Comparison of ENCODE assay signal across 1 cellular context in the genomic region with DNA sequence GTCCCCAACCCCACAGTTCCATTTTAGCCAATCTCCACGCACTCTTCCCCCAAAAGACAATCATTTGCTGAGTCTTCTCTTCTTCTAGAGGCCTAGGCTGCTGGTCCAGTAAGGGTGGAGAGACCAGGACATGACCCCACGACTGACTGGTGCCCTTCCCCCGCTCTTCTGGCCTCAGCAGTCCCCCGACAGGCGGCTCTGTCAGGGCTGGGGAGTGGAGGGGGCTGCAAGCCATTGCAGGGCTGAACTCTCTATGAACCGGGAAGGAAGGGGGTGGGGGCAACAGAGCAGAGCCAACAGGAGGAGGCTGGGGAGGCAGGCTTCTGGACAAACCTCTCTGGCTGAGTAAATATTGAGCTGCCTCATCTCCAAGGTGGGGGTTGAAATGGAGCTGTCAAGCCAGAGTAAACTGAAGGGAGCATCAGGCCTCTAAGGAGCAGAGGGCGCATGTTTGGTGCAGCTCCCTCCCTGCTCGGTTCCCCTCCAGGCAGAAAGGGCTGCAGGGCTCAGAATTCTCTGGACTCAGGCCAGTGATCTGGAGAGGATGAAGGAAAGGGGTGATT.
TF ChIP-seq lines count a peak whose summit lies in the region.

No MANE protein-coding gene starts in this region.

TF ChIP-seq in K562, 482 proteins besides CTCF, POLR2A, EP300 and RAD21 (continued from another document and continues in another):
- TF ChIP-seq, protein P1, sequence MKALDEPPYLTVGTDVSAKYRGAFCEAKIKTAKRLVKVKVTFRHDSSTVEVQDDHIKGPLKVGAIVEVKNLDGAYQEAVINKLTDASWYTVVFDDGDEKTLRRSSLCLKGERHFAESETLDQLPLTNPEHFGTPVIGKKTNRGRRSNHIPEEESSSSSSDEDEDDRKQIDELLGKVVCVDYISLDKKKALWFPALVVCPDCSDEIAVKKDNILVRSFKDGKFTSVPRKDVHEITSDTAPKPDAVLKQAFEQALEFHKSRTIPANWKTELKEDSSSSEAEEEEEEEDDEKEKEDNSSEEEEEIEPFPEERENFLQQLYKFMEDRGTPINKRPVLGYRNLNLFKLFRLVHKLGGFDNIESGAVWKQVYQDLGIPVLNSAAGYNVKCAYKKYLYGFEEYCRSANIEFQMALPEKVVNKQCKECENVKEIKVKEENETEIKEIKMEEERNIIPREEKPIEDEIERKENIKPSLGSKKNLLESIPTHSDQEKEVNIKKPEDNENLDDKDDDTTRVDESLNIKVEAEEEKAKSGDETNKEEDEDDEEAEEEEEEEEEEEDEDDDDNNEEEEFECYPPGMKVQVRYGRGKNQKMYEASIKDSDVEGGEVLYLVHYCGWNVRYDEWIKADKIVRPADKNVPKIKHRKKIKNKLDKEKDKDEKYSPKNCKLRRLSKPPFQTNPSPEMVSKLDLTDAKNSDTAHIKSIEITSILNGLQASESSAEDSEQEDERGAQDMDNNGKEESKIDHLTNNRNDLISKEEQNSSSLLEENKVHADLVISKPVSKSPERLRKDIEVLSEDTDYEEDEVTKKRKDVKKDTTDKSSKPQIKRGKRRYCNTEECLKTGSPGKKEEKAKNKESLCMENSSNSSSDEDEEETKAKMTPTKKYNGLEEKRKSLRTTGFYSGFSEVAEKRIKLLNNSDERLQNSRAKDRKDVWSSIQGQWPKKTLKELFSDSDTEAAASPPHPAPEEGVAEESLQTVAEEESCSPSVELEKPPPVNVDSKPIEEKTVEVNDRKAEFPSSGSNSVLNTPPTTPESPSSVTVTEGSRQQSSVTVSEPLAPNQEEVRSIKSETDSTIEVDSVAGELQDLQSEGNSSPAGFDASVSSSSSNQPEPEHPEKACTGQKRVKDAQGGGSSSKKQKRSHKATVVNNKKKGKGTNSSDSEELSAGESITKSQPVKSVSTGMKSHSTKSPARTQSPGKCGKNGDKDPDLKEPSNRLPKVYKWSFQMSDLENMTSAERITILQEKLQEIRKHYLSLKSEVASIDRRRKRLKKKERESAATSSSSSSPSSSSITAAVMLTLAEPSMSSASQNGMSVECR (CRISPR knock-in tag; IDR thresholded peaks at IDR 0.05): no peak
- TF ChIP-seq ILF3 (IDR thresholded peaks at IDR 0.05; ENCODE audit: borderline replicate concordance) (no peak), SRSF1 (IDR thresholded peaks at IDR 0.05; ENCODE audit: low read depth, low read length) (no peak), MCM5 (IDR thresholded peaks at IDR 0.05; ENCODE audit: low read depth) (no peak), SMARCB1 (IDR thresholded peaks at IDR 0.05; ENCODE audit: insufficient read length, low read depth) (no peak), POLR3G (IDR thresholded peaks at IDR 0.05; ENCODE audit: extremely low read depth, insufficient read length, insufficient replicate concordance) (no peak), L3MBTL2 (IDR thresholded peaks at IDR 0.05) (no peak), HDAC1 (IDR thresholded peaks at IDR 0.05) (peak in 1 of 2 experiments; percentile 41; a peak in 1 of 4 replicates), ELF1 (tag; IDR thresholded peaks at IDR 0.05) (no peak), XRCC3 (IDR thresholded peaks at IDR 0.05) (no peak), CREB1 (IDR thresholded peaks at IDR 0.05) (peak; percentile 44; the same call in 1 of the 2 replicates), CREB1 (CRISPR knock-in tag; IDR thresholded peaks at IDR 0.05) (no peak), MEF2A (IDR thresholded peaks at IDR 0.05; ENCODE audit: control insufficient read depth, low read depth, low read length) (peak; percentile 42; the same call in 1 of the 2 replicates), STAT5B (CRISPR knock-in tag; IDR thresholded peaks at IDR 0.05) (no peak), SP2 (IDR thresholded peaks at IDR 0.05; ENCODE audit: extremely low read depth, low read depth, low read length, poor library complexity, severe bottlenecking) (no peak), NKRF (IDR thresholded peaks at IDR 0.05; ENCODE audit: borderline replicate concordance) (no peak), ZNF121 (CRISPR knock-in tag; conservative IDR thresholded peaks at IDR 0.05) (no peak), STAT6 (CRISPR knock-in tag; IDR thresholded peaks at IDR 0.05) (no peak), ZNF75A (CRISPR knock-in tag; IDR thresholded peaks at IDR 0.05) (no peak), SMARCA5 (IDR thresholded peaks at IDR 0.05) (no peak), ZC3H4 (CRISPR knock-in tag; IDR thresholded peaks at IDR 0.05; ENCODE audit: borderline replicate concordance) (no peak), ZC3H11A (IDR thresholded peaks at IDR 0.05; ENCODE audit: low read depth, low read length) (no peak), DLX4 (CRISPR knock-in tag; IDR thresholded peaks at IDR 0.05) (no peak), ZNF668 (CRISPR knock-in tag; IDR thresholded peaks at IDR 0.05) (no peak), PML (IDR thresholded peaks at IDR 0.05; ENCODE audit: low read length) (no peak), RBM39 (optimal IDR thresholded peaks at IDR 0.05; ENCODE audit: low read depth, low read length) (no peak), SUPT5H (IDR thresholded peaks at IDR 0.05) (no peak), ZZZ3 (IDR thresholded peaks at IDR 0.05) (no peak), FOXK1 (CRISPR knock-in tag; IDR thresholded peaks at IDR 0.05; ENCODE audit: borderline replicate concordance) (no peak)
- TF ChIP-seq, protein P2, sequence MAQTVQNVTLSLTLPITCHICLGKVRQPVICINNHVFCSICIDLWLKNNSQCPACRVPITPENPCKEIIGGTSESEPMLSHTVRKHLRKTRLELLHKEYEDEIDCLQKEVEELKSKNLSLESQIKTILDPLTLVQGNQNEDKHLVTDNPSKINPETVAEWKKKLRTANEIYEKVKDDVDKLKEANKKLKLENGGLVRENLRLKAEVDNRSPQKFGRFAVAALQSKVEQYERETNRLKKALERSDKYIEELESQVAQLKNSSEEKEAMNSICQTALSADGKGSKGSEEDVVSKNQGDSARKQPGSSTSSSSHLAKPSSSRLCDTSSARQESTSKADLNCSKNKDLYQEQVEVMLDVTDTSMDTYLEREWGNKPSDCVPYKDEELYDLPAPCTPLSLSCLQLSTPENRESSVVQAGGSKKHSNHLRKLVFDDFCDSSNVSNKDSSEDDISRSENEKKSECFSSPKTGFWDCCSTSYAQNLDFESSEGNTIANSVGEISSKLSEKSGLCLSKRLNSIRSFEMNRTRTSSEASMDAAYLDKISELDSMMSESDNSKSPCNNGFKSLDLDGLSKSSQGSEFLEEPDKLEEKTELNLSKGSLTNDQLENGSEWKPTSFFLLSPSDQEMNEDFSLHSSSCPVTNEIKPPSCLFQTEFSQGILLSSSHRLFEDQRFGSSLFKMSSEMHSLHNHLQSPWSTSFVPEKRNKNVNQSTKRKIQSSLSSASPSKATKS (CRISPR knock-in tag; IDR thresholded peaks at IDR 0.05): no peak
- TF ChIP-seq, protein P3, sequence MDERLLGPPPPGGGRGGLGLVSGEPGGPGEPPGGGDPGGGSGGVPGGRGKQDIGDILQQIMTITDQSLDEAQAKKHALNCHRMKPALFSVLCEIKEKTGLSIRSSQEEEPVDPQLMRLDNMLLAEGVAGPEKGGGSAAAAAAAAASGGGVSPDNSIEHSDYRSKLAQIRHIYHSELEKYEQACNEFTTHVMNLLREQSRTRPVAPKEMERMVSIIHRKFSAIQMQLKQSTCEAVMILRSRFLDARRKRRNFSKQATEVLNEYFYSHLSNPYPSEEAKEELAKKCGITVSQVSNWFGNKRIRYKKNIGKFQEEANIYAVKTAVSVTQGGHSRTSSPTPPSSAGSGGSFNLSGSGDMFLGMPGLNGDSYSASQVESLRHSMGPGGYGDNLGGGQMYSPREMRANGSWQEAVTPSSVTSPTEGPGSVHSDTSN (CRISPR knock-in tag; IDR thresholded peaks at IDR 0.05; ENCODE audit: low read depth): no peak
- TF ChIP-seq, protein P3 (tag; conservative IDR thresholded peaks at IDR 0.05; ENCODE audit: low read depth): 0 out of 2 replicates have a peak, but pooled peaks have one; percentile 16
- TF ChIP-seq, protein P4, sequence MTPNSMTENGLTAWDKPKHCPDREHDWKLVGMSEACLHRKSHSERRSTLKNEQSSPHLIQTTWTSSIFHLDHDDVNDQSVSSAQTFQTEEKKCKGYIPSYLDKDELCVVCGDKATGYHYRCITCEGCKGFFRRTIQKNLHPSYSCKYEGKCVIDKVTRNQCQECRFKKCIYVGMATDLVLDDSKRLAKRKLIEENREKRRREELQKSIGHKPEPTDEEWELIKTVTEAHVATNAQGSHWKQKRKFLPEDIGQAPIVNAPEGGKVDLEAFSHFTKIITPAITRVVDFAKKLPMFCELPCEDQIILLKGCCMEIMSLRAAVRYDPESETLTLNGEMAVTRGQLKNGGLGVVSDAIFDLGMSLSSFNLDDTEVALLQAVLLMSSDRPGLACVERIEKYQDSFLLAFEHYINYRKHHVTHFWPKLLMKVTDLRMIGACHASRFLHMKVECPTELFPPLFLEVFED (CRISPR knock-in tag; conservative IDR thresholded peaks at IDR 0.05): no peak
- TF ChIP-seq, protein P5, sequence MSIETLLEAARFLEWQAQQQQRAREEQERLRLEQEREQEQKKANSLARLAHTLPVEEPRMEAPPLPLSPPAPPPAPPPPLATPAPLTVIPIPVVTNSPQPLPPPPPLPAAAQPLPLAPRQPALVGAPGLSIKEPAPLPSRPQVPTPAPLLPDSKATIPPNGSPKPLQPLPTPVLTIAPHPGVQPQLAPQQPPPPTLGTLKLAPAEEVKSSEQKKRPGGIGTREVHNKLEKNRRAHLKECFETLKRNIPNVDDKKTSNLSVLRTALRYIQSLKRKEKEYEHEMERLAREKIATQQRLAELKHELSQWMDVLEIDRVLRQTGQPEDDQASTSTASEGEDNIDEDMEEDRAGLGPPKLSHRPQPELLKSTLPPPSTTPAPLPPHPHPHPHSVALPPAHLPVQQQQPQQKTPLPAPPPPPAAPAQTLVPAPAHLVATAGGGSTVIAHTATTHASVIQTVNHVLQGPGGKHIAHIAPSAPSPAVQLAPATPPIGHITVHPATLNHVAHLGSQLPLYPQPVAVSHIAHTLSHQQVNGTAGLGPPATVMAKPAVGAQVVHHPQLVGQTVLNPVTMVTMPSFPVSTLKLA (conservative IDR thresholded peaks at IDR 0.05): peak in 1 of 2 experiments; percentile 46; a peak in 1 of 4 replicates
- TF ChIP-seq, protein P6, sequence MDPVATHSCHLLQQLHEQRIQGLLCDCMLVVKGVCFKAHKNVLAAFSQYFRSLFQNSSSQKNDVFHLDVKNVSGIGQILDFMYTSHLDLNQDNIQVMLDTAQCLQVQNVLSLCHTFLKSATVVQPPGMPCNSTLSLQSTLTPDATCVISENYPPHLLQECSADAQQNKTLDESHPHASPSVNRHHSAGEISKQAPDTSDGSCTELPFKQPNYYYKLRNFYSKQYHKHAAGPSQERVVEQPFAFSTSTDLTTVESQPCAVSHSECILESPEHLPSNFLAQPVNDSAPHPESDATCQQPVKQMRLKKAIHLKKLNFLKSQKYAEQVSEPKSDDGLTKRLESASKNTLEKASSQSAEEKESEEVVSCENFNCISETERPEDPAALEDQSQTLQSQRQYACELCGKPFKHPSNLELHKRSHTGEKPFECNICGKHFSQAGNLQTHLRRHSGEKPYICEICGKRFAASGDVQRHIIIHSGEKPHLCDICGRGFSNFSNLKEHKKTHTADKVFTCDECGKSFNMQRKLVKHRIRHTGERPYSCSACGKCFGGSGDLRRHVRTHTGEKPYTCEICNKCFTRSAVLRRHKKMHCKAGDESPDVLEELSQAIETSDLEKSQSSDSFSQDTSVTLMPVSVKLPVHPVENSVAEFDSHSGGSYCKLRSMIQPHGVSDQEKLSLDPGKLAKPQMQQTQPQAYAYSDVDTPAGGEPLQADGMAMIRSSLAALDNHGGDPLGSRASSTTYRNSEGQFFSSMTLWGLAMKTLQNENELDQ (CRISPR knock-in tag; IDR thresholded peaks at IDR 0.05; ENCODE audit: borderline replicate concordance): no peak
- TF ChIP-seq, protein P7, sequence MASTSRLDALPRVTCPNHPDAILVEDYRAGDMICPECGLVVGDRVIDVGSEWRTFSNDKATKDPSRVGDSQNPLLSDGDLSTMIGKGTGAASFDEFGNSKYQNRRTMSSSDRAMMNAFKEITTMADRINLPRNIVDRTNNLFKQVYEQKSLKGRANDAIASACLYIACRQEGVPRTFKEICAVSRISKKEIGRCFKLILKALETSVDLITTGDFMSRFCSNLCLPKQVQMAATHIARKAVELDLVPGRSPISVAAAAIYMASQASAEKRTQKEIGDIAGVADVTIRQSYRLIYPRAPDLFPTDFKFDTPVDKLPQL (IDR thresholded peaks at IDR 0.05; ENCODE audit: extremely low read depth, insufficient read length): no peak
